In genomic region chr18:54247488-54248175, GRCh38 we compare ENCODE assay signal across 11 cellular contexts. TPM values are rescaled to one million over a fixed set of nuclear protein-coding genes. Genes with fewer than 3 reads are reported as not detected.
A peak's percentile ranks its signal among the peaks of the same experiment; 100 is the strongest.
DNase-seq lines count a peak whose midpoint lies in the region; ATAC-seq and TF ChIP-seq lines count a peak whose summit lies in the region.
"Had no signal": no experiment of that assay in that cellular context is flagged by ENCODE, and none has a peak within 500 bp of the region (broad histone marks: within the 10 kb centered on the region; RNA-seq: fewer than 3 reads in every experiment).

No MANE protein-coding gene starts in this region.

- no peak for DNase-seq in CD4-positive, alpha-beta T cell
- DNase-seq in WTC11 (ENCODE audit: low spot score) (no peak), memory B cell (ENCODE audit: low spot score in 2 of 2) (no peak), glomerular visceral epithelial cell (ENCODE audit: extremely low spot score) (no peak), HuH-7 (ENCODE audit: low spot score) (no peak)
- DNase-seq: activated CD4-positive, alpha-beta T cell treated with anti-CD3 and anti-CD28 coated beads, Interleukin-2, amount 50 U/mL, for 48 hours; DMS 273 treated with DMSO at 0.1 percent for 48 hours had no signal

- intact Hi-C loops in CD4-positive, alpha-beta T cell (cut with DNase I, micrococcal nuclease), result no loop called here

- H3K9me3 ChIP-seq in CD4-positive, alpha-beta T cell (ENCODE audit: control insufficient read depth, low read length), result no peaks in the 10 kb centered on the region

- peak overlapping the region; percentile 85 for H3K27ac Mint-ChIP-seq in CD4-positive, alpha-beta T cell
- H3K27ac Mint-ChIP-seq in WTC11 (peak overlapping the region; percentile 99), memory B cell (peak overlapping the region; percentile 90)

- H3K4me3 Mint-ChIP-seq in CD4-positive, alpha-beta T cell, result peak overlapping the region; percentile 52
- peak overlapping the region; percentile 42 for H3K4me3 Mint-ChIP-seq in WTC11
- no peak overlapping the region for H3K4me3 Mint-ChIP-seq in memory B cell
- H3K4me3 Mint-ChIP-seq: central memory CD8-positive, alpha-beta T cell had no signal

- no peak for TF ChIP-seq CTCF in CD4-positive, alpha-beta T cell (IDR thresholded peaks at IDR 0.05)
- no peak for TF ChIP-seq CTCF in WTC11 (IDR thresholded peaks at IDR 0.05)

- no peaks in the 10 kb centered on the region for H3K9me3 Mint-ChIP-seq in CD4-positive, alpha-beta T cell
- H3K9me3 Mint-ChIP-seq in WTC11 (peaks cover 7% of the 10 kb centered on the region), memory B cell (no peaks in the 10 kb centered on the region)
- H3K9me3 Mint-ChIP-seq: central memory CD8-positive, alpha-beta T cell had no signal

- peak overlapping the region; percentile 15 for H3K27ac ChIP-seq in CD4-positive, alpha-beta T cell (ENCODE audit: low read depth, low read length)

- no peaks in the 10 kb centered on the region for H3K27me3 Mint-ChIP-seq in CD4-positive, alpha-beta T cell
- H3K27me3 Mint-ChIP-seq in WTC11 (ENCODE audit: low read depth), result no peaks in the 10 kb centered on the region; the same call in 1 of the 2 replicates
- no peaks in the 10 kb centered on the region for H3K27me3 Mint-ChIP-seq in memory B cell
- H3K27me3 Mint-ChIP-seq: central memory CD8-positive, alpha-beta T cell had no signal

- peak; percentile 35 for ATAC-seq in CD4-positive, alpha-beta T cell (ENCODE audit: poor library complexity)
- ATAC-seq in HG03571 (IDR thresholded peaks at IDR 0.05; ENCODE audit: unreplicated experiment) (peak; percentile 35), WTC11 (peak; percentile 21), memory B cell (ENCODE audit: low read depth) (no peak), SK-N-SH treated with all-trans-retinoic acid at 6 μM for 48 hours (no peak), GM21576 (IDR thresholded peaks at IDR 0.05; ENCODE audit: unreplicated experiment) (no peak)

- POLR2A ChIA-PET in CD4-positive, alpha-beta T cell (lab: Charles Lee), result interaction anchor here (1.1 to 2.1 kb wide), 4 partner anchors 18 to 29 kb away, joined by 3 to 19 read pairs (median 9); partner anchors contain the start of genes MBD2 and POLI
- POLR2A ChIA-PET in WTC11 (lab: Charles Lee), result interaction anchor here (0.8 to 2.0 kb wide), 5 partner anchors 17 to 110 kb away, joined by 3 to 20 read pairs (median 3); partner anchors contain the start of genes C18orf54, MBD2, POLI and STARD6

- CTCF ChIA-PET in CD4-positive, alpha-beta T cell (lab: Charles Lee), result no interaction called here
- CTCF ChIA-PET in WTC11 (lab: Charles Lee), result interaction anchor here (1.1 to 1.6 kb wide), 4 partner anchors 18 to 110 kb away, joined by 3 to 18 read pairs (median 4); partner anchors contain the start of genes C18orf54, MBD2, POLI and STARD6

- H3K4me1 Mint-ChIP-seq in CD4-positive, alpha-beta T cell (ENCODE audit: low read depth), result peaks cover 28% of the 10 kb centered on the region
- H3K4me1 Mint-ChIP-seq in WTC11, result peaks cover 48% of the 10 kb centered on the region
- H3K4me1 Mint-ChIP-seq in memory B cell, result peaks cover 24% of the 10 kb centered on the region

- no peaks in the 10 kb centered on the region for H3K27me3 ChIP-seq in CD4-positive, alpha-beta T cell (ENCODE audit: control insufficient read depth, insufficient read depth, low read length)

- no peaks in the 10 kb centered on the region for H3K36me3 Mint-ChIP-seq in CD4-positive, alpha-beta T cell (ENCODE audit: low read depth)
- H3K36me3 Mint-ChIP-seq in WTC11 (no peaks in the 10 kb centered on the region), memory B cell (no peaks in the 10 kb centered on the region)

TF ChIP-seq in WTC11, 78 proteins besides CTCF, POLR2A, EP300 and RAD21 (continues in another document):
- TF ChIP-seq MYBL2 (CRISPR knock-in tag; IDR thresholded peaks at IDR 0.05) (no peak), CREM (CRISPR knock-in tag; IDR thresholded peaks at IDR 0.05) (no peak), ZNF263 (CRISPR knock-in tag; IDR thresholded peaks at IDR 0.05; ENCODE audit: low read depth) (no peak), IRF2 (CRISPR knock-in tag; IDR thresholded peaks at IDR 0.05; ENCODE audit: borderline replicate concordance, low read depth) (no peak), CBFB (CRISPR knock-in tag; IDR thresholded peaks at IDR 0.05; ENCODE audit: low read depth) (no peak)
- TF ChIP-seq, protein P1, sequence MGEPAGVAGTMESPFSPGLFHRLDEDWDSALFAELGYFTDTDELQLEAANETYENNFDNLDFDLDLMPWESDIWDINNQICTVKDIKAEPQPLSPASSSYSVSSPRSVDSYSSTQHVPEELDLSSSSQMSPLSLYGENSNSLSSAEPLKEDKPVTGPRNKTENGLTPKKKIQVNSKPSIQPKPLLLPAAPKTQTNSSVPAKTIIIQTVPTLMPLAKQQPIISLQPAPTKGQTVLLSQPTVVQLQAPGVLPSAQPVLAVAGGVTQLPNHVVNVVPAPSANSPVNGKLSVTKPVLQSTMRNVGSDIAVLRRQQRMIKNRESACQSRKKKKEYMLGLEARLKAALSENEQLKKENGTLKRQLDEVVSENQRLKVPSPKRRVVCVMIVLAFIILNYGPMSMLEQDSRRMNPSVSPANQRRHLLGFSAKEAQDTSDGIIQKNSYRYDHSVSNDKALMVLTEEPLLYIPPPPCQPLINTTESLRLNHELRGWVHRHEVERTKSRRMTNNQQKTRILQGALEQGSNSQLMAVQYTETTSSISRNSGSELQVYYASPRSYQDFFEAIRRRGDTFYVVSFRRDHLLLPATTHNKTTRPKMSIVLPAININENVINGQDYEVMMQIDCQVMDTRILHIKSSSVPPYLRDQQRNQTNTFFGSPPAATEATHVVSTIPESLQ (CRISPR knock-in tag; IDR thresholded peaks at IDR 0.05), result no peak
- TF ChIP-seq, protein P2, sequence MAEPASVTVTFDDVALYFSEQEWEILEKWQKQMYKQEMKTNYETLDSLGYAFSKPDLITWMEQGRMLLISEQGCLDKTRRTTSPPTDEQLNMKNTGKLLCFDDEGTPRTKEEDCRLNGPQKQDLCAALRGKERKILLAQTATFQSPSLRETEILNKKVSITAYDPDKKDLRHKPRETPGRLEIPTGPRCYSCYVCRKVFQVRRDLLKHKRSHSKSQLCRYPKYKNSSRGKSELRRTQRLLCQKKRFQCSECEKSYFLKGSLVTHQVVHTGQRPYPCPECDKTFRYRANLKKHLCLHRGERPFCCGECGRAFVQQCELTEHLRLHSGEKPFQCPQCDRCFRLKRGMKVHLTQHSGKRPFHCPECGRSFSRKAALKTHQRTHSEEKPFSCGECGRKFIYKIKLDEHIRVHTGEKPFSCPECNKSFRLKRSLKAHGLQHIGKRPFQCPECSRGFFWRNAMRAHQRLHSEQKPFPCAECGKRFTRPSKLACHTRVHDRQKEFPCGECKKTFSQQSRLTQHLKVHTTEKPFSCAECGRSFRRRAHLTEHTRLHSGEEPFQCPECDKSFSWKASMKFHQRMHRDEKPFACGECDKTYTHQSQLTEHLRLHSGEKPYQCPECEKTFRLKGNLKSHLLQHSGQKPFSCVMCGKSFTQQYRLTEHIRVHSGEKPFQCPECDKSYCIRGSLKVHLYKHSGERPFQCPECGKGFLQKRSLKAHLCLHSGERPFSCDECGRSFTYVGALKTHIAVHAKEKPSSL (CRISPR knock-in tag; conservative IDR thresholded peaks at IDR 0.05), result no peak

TF ChIP-seq in SK-N-SH treated with all-trans-retinoic acid at 6 μM for 48 hours, 23 proteins besides CTCF, POLR2A, EP300 and RAD21:
- TF ChIP-seq TOX (CRISPR knock-in tag; IDR thresholded peaks at IDR 0.05; ENCODE audit: borderline replicate concordance), result no peak

RNA-seq across cellular contexts. Expression of gene POLI, which starts 21.7 kb away (rescaled TPM):
- 10 to 100 TPM; 23.1 to 25.3 TPM for total RNA-seq in CD4-positive, alpha-beta T cell
- 41.6 to 52.0 TPM (median 43.8 TPM) in 3 replicates for total RNA-seq in WTC11 (2021)

RNA-seq across cellular contexts. Expression of gene MBD2, which starts 23.2 kb away (rescaled TPM):
- 10 to 100 TPM; 70.9 to 73.3 TPM for total RNA-seq in CD4-positive, alpha-beta T cell
- 32.8 to 42.7 TPM (median 37.4 TPM) in 3 replicates for total RNA-seq in WTC11 (2021)

Comparison
In these comparisons a context has a peak if more than half of its experiments do, and no peak if none do; other contexts are left out.
1. ATAC-seq: peak in CD4-positive, alpha-beta T cell (single experiment), HG03571 (single experiment) and WTC11 (single experiment); none in memory B cell (single experiment), SK-N-SH treated with all-trans-retinoic acid at 6 μM for 48 hours (single experiment) and GM21576 (single experiment).
2. Peak in every context shown above with its lines, with median percentiles within 50 percentile points of each other: H3K27ac Mint-ChIP-seq.